In the genomic region with DNA sequence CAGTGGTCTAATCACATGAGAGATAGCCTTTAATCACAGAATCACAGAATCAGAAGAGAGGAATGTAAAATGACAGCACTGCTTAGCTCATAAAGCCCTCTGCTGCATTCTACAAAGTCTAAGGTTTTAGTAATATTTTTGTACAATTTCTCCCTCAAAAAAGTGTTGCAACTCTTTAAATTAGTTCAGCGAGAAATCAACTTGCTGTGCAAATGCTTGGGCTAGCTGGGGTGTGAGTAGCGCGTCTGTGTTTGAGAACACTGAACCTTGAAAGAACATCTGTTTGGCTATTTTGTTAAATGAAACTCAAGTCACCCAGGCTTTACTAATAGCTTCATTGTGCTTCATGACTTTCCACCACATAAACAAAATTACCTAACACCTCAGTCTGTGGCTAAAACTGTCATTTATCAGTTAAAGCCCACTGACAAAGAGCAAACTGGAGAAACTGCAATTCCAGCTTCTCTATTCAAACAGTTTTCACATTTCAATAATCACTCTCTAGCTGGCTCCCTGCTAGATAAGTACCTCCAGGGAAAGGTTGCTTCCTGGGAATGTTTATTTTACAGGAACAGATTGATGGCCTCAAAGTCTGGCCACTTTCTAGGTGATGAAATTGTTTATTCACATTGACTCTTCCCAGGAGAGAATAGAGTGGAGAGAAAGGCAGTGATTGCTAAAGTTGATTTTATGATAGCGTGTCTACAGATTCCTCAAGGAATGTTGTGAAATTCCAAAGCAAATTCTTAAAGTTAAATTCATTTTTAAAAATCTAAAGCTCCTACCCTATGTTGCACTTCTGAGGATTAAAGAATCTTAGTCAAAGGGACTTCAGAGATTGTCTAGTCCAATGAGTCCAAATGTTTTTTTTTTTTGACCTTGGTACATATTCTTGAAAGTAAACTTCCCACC, we compare ENCODE assay signal across 8 cellular contexts. TPM values are rescaled to one million over a fixed set of nuclear protein-coding genes. Genes with fewer than 3 reads are reported as not detected.
DNase-seq lines count a peak whose midpoint lies in the region; ATAC-seq, FAIRE-seq and TF ChIP-seq lines count a peak whose summit lies in the region.

No MANE protein-coding gene starts in this region.

- H3K4me1 ChIP-seq in kidney (ENCODE audit: control insufficient read depth in 1 of 2, insufficient read depth in 1 of 2, low read depth in 1 of 2, low read length in 2 of 2) = no peaks in the 10 kb centered on the region

- no peaks in the 10 kb centered on the region for H3K9me3 ChIP-seq in kidney (ENCODE audit: control insufficient read depth in 1 of 2, low read length in 2 of 2)

- no peak for FAIRE-seq in kidney (lab: Jason Lieb, UNC)

- no peaks in the 10 kb centered on the region for H3K36me3 ChIP-seq in kidney (ENCODE audit: control insufficient read depth in 1 of 2, insufficient read depth in 2 of 2, low read length in 2 of 2)

- no peak for TF ChIP-seq CTCF in fibroblast of the aortic adventitia (IDR thresholded peaks at IDR 0.05; ENCODE audit: insufficient read depth, low read length)
- TF ChIP-seq CTCF in kidney (IDR thresholded peaks at IDR 0.05; ENCODE audit: borderline replicate concordance, extremely low read depth, insufficient read depth) = no peak

- ATAC-seq in GM21447 (IDR thresholded peaks at IDR 0.05; ENCODE audit: unreplicated experiment) = peak; percentile 72

- DNase-seq in COR-L47 (lab: John Stamatoyannopoulos, UW) = peak; percentile 23
- peak; percentile 6 for DNase-seq in MV-4-11 (lab: John Stamatoyannopoulos, UW)
- peak; percentile 91 for DNase-seq in fibroblast of the aortic adventitia (ENCODE audit: low read depth)
- DNase-seq in kidney = no peak
- DNase-seq in middle frontal gyrus (ENCODE audit: extremely low spot score, low spot score) = no peak
- no peak for DNase-seq in activated CD4-positive, alpha-beta T cell treated with anti-CD3 and anti-CD28 coated beads for 4 hours
- DNase-seq in iPS-NIHi11 (ENCODE audit: low spot score) = no peak

- H3K4me3 ChIP-seq in fibroblast of the aortic adventitia (ENCODE audit: low read depth, low read length) = no peak overlapping the region
- H3K4me3 ChIP-seq in kidney (ENCODE audit: low read length in 2 of 2) = no peak overlapping the region

- intact Hi-C loops in kidney (cut with DNase I) = loop anchor here (10.0 kb wide), 1 partner anchor 105 kb away; a partner anchor contains a TSS

- no peak overlapping the region for H3K9ac ChIP-seq in kidney (ENCODE audit: low read length in 2 of 2)

- no peak overlapping the region for H3K27ac ChIP-seq in kidney (ENCODE audit: low read depth in 2 of 2, low read length in 2 of 2)

RNA-seq across cellular contexts. Expression of a gene that starts 36.0 kb away (rescaled TPM):
- total RNA-seq in fibroblast of the aortic adventitia (ENCODE audit: low replicate concordance) (116 and 122 TPM in 2 replicates), kidney (121 TPM)
- polyA plus RNA-seq in kidney (ENCODE audit: insufficient read depth, low read depth, low replicate concordance) = 37.5 TPM

Comparison
In these comparisons a context has a peak if more than half of its experiments do, and no peak if none do; other contexts are left out.
1. DNase-seq: peak in COR-L47 (single experiment), MV-4-11 (single experiment) and fibroblast of the aortic adventitia (single experiment); none in kidney (single experiment), middle frontal gyrus (single experiment), activated CD4-positive, alpha-beta T cell treated with anti-CD3 and anti-CD28 coated beads for 4 hours (0 of 2) and iPS-NIHi11 (single experiment).